In the genomic region with DNA sequence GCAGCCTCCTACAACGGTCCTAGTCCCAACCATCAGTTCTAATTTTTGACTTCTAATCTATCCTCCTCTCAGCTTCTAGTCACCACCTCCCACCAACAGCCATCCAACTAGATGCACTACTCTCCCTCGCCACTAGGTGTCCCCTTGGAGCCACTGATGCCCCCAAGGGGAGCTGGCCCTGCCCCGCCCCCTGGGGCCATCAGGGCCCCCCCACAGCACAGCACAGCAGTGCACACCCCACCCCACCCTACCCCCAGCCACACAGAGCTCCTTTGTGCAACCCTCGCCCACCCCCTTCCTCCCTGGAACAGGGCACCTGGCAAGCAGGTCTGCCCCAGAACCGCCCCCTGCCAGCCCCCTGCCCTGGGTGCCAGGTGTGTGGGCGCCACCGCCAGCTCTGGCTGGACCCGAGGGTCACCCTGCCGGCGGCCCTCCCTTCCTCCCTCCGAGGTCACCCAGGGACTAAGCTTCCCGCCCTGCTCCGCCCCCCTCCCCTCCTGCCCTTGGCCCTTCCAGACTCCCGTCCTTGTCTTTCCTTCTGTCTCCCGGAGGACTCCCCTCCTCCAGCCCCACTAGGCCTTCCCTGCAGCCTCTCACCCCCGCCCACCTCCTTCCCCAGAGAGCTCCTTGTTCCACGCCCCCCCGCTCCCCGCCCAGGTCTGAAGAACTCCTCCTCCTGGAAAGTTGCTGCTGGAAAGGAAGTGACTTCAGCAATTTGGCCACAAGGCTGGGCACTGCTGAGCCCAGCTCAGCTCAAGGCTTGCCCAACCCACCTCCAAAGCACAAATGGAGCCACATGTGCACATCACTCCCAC, we compare ENCODE assay signal across 1 cellular context.
TF ChIP-seq lines count a peak whose summit lies in the region.

No MANE protein-coding gene starts in this region.

TF ChIP-seq in IMR-90, 13 proteins besides CTCF, POLR2A, EP300 and RAD21:
- TF ChIP-seq MAFK (IDR thresholded peaks at IDR 0.05; ENCODE audit: low read depth, low read length), result peak; percentile 23; the same call in 1 of the 2 replicates
- no peak for TF ChIP-seq ELK1 (IDR thresholded peaks at IDR 0.05; ENCODE audit: borderline replicate concordance, low read depth, low read length)
- TF ChIP-seq, protein P1, sequence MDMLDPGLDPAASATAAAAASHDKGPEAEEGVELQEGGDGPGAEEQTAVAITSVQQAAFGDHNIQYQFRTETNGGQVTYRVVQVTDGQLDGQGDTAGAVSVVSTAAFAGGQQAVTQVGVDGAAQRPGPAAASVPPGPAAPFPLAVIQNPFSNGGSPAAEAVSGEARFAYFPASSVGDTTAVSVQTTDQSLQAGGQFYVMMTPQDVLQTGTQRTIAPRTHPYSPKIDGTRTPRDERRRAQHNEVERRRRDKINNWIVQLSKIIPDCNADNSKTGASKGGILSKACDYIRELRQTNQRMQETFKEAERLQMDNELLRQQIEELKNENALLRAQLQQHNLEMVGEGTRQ (IDR thresholded peaks at IDR 0.05; ENCODE audit: low read depth, low read length), result peak; percentile 27; the same call in 1 of the 2 replicates
- peak; percentile 83 for TF ChIP-seq CEBPB (IDR thresholded peaks at IDR 0.05; ENCODE audit: low read depth, low read length)
- peak; percentile 76 for TF ChIP-seq SMC3 (IDR thresholded peaks at IDR 0.05; ENCODE audit: low read depth, low read length)
- peak; percentile 90 for TF ChIP-seq MAZ (IDR thresholded peaks at IDR 0.05; ENCODE audit: borderline replicate concordance, low read depth, low read length)
- TF ChIP-seq MXI1 (IDR thresholded peaks at IDR 0.05; ENCODE audit: borderline replicate concordance, low read depth, low read length), result peak; percentile 93
- no peak for TF ChIP-seq NFE2L2 (IDR thresholded peaks at IDR 0.05; ENCODE audit: low read depth, low read length)
TF ChIP-seq in IMR-90: peak in this region for 6.
